Comparison of ENCODE assay signal across 17 cellular contexts in genomic region chr6:132907231-132907630, GRCh38.
"Had no signal": no experiment of that assay in that cellular context is flagged by ENCODE, and none has a peak within 500 bp of the region (broad histone marks: within the 10 kb centered on the region; RNA-seq: fewer than 3 reads in every experiment).

No MANE protein-coding gene starts in this region.

- H3K4me3 ChIP-seq: left lung, sigmoid colon, upper lobe of right lung had no signal

- H3K9me3 ChIP-seq: left lung, sigmoid colon, upper lobe of right lung had no signal

- H3K4me1 ChIP-seq: left lung, sigmoid colon, upper lobe of right lung had no signal

- H3K27ac ChIP-seq: left lung, sigmoid colon, upper lobe of right lung had no signal

- H3K27me3 ChIP-seq: left lung, sigmoid colon, upper lobe of right lung had no signal

- DNase-seq: activated CD4-positive, alpha-beta T cell treated with anti-CD3 and anti-CD28 coated beads for 48 hours; activated CD4-positive, CD25-positive, alpha-beta regulatory T cell; activated CD8-positive, alpha-beta T cell treated with anti-CD3 and anti-CD28 coated beads for 36 hours; activated naive CD4-positive, alpha-beta T cell treated with anti-CD3 and anti-CD28 coated beads for 36 hours; activated T-cell treated with anti-CD3 and anti-CD28 coated beads, Interleukin-2, amount 50 U/mL, for 1 hour; anterior cingulate cortex; cerebellar nuclear complex; effector CD8-positive, alpha-beta T cell; foreskin melanocyte; glutamatergic neuron; hypothalamus; kidney; left lung; sigmoid colon; stimulated activated naive CD4-positive, alpha-beta T cell; T-cell; upper lobe of right lung had no signal

- H3K36me3 ChIP-seq: left lung, sigmoid colon, upper lobe of right lung had no signal
